In genomic region chr2:200408428-200409311, GRCh38 we compare ENCODE assay signal across 8 cellular contexts.
A peak's percentile ranks its signal among the peaks of the same experiment; 100 is the strongest.
DNase-seq lines count a peak whose midpoint lies in the region; TF ChIP-seq lines count a peak whose summit lies in the region.

No MANE protein-coding gene starts in this region.

- POLR2A ChIA-PET in GM10248 (lab: Yijun Ruan, JAX): no interaction called here

- no peak overlapping the region for H3K27ac Mint-ChIP-seq in nephron progenitor cell

- CTCF ChIA-PET in GM10248 (lab: Yijun Ruan, JAX): interaction anchor here (0.9 to 3.3 kb wide), 3 partner anchors 10 to 36 kb away, joined by 3 to 12 read pairs (median 3); no protein-coding TSS in a partner anchor

- H3K36me3 ChIP-seq in breast epithelium: no peaks in the 10 kb centered on the region

- H3K4me1 ChIP-seq in breast epithelium: peaks cover 0 to 13% of the 10 kb centered on the region in 2 donors

- H3K9me3 Mint-ChIP-seq in nephron progenitor cell: peaks cover 7% of the 10 kb centered on the region

- no peaks in the 10 kb centered on the region for H3K27me3 Mint-ChIP-seq in nephron progenitor cell (ENCODE audit: low read depth, poor library complexity)

- no peak for TF ChIP-seq CTCF in GM10248 (IDR thresholded peaks at IDR 0.05; ENCODE audit: control extremely low read depth, extremely low read depth, low read depth, missing control alignments)
- TF ChIP-seq CTCF in breast epithelium (IDR thresholded peaks at IDR 0.05): no peak
- TF ChIP-seq CTCF in nephron progenitor cell (IDR thresholded peaks at IDR 0.05): no peak
- TF ChIP-seq CTCF in GM13977 (IDR thresholded peaks at IDR 0.05; ENCODE audit: extremely low read depth, insufficient read depth, missing control alignments): no peak

- H3K4me1 Mint-ChIP-seq in nephron progenitor cell: peaks cover 37% of the 10 kb centered on the region

- intact Hi-C loops in breast epithelium (cut with DNase I; ENCODE audit: low total_unique reads): no loop called here

- H3K4me3 Mint-ChIP-seq in nephron progenitor cell: no peak overlapping the region

- TF ChIP-seq POLR2A in breast epithelium (IDR thresholded peaks at IDR 0.05): no peak

- peak overlapping the region; percentile 83 to 92 for H3K27ac ChIP-seq in breast epithelium

- H3K4me3 ChIP-seq in breast epithelium: no peak overlapping the region

- H3K36me3 Mint-ChIP-seq in nephron progenitor cell (ENCODE audit: low read depth): peaks cover 17% of the 10 kb centered on the region

- no peaks in the 10 kb centered on the region for H3K9me3 ChIP-seq in breast epithelium

- in situ Hi-C loops in GM13977 (cut with MboI; ENCODE audit: low pct_unique_long_range_greater_than_20kb, low sequenced_read_pairs, unreplicated experiment): no loop called here

- DNase-seq in GM10248 (ENCODE audit: extremely low spot score) (peak; percentile 15), NCI-H226 (peak; percentile 40), breast epithelium (ENCODE audit: low spot score in 2 of 2) (no peak), nephron progenitor cell (peak; percentile 4), NCI-H146 treated with DMSO at 0.1 percent for 48 hours (lab: John Stamatoyannopoulos, UW; ENCODE audit: unreplicated experiment) (no peak), cerebellar nuclear complex (lab: John Stamatoyannopoulos, UW) (no peak), NCI-H2081 (lab: John Stamatoyannopoulos, UW) (no peak), GM13977 (ENCODE audit: low spot score) (no peak)

- H3K27me3 ChIP-seq in breast epithelium: no peaks in the 10 kb centered on the region

Comparison
In these comparisons a context has a peak if more than half of its experiments do, and no peak if none do; other contexts are left out.
1. DNase-seq: peak in GM10248 (single experiment), NCI-H226 (single experiment) and nephron progenitor cell (single experiment); none in breast epithelium (0 of 2), NCI-H146 treated with DMSO at 0.1 percent for 48 hours (single experiment), cerebellar nuclear complex (0 of 2), NCI-H2081 (0 of 2) and GM13977 (single experiment).